In genomic region chr4:107896158-107896645, GRCh38 we compare ENCODE assay signal across 1 cellular context.
TF ChIP-seq lines count a peak whose summit lies in the region.

No MANE protein-coding gene starts in this region.

TF ChIP-seq in WTC11, 78 proteins besides CTCF, POLR2A, EP300 and RAD21 (continued from another document):
- no peak for TF ChIP-seq ZNF532 (CRISPR knock-in tag; IDR thresholded peaks at IDR 0.05; ENCODE audit: borderline replicate concordance)
- TF ChIP-seq PRDM15 (CRISPR knock-in tag; IDR thresholded peaks at IDR 0.05) = no peak
